Comparison of ENCODE assay signal across 1 cellular context in the genomic region with DNA sequence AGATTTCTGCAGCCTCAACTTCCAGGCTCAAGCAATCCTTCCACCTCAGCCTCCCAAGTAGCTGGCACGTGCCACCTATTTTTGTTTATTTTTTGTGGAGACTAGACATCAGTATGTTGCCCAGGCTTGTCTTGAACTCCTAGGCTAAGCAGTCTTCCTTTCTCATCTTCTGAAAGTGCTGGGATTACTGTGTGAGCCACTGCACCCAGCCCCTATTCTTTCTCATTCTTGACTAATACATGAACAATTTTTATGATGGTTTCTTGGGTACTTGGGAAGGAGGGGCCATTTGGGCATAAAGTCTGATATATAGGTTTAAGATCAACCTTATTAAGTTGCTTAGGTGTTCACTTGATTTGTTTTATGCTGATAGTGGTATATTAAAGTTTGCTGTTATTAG.
TF ChIP-seq lines count a peak whose summit lies in the region.

No MANE protein-coding gene starts in this region.

TF ChIP-seq in GM23338, 12 proteins besides CTCF, POLR2A, EP300 and RAD21 (continued from another document):
- TF ChIP-seq ZNF462 (CRISPR knock-in tag; IDR thresholded peaks at IDR 0.05), result no peak
- TF ChIP-seq JUNB (IDR thresholded peaks at IDR 0.05; ENCODE audit: unreplicated experiment), result no peak
- no peak for TF ChIP-seq EZH2phosphoT487 (IDR thresholded peaks at IDR 0.05; ENCODE audit: unreplicated experiment)
- TF ChIP-seq, protein P1, sequence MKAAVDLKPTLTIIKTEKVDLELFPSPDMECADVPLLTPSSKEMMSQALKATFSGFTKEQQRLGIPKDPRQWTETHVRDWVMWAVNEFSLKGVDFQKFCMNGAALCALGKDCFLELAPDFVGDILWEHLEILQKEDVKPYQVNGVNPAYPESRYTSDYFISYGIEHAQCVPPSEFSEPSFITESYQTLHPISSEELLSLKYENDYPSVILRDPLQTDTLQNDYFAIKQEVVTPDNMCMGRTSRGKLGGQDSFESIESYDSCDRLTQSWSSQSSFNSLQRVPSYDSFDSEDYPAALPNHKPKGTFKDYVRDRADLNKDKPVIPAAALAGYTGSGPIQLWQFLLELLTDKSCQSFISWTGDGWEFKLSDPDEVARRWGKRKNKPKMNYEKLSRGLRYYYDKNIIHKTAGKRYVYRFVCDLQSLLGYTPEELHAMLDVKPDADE (IDR thresholded peaks at IDR 0.05), result no peak
- no peak for TF ChIP-seq ZNF114 (CRISPR knock-in tag; IDR thresholded peaks at IDR 0.05)
